ENCODE assay signal across 8 cellular contexts in genomic region chr17:51860934-51861561, GRCh38.
DNase-seq lines count a peak whose midpoint lies in the region; ATAC-seq and TF ChIP-seq lines count a peak whose summit lies in the region.

No MANE protein-coding gene starts in this region.

- no peak for ATAC-seq in GM18517 (IDR thresholded peaks at IDR 0.05; ENCODE audit: unreplicated experiment)

- H3K9me3 ChIP-seq in WERI-Rb-1 (ENCODE audit: severe bottlenecking) (peaks cover 8% of the 10 kb centered on the region), sigmoid colon (peaks cover 0 to 2% (median 0%) of the 10 kb centered on the region in 4 donors)

- no peak for TF ChIP-seq POLR2A in sigmoid colon (IDR thresholded peaks at IDR 0.05)

- no peak for TF ChIP-seq EP300 in sigmoid colon (IDR thresholded peaks at IDR 0.05)

- intact Hi-C loops in sigmoid colon (cut with DNase I): no loop called here

- 16 to 18% methylated on average over 6 of the region's 6 CpGs for WGBS in sigmoid colon, 2 donors

- H3K4me1 ChIP-seq in sigmoid colon: no peaks in the 10 kb centered on the region

- H3K27me3 ChIP-seq in WERI-Rb-1 (ENCODE audit: insufficient read depth, low read depth, severe bottlenecking) (no peaks in the 10 kb centered on the region), sigmoid colon (no peaks in the 10 kb centered on the region)

- H3K36me3 ChIP-seq in WERI-Rb-1: no peaks in the 10 kb centered on the region
- H3K36me3 ChIP-seq in sigmoid colon: no peaks in the 10 kb centered on the region

- H3K27ac ChIP-seq in WERI-Rb-1 (no peak overlapping the region), sigmoid colon (no peak overlapping the region)

- peak; percentile 5 to 16 for DNase-seq in stimulated activated CD4-positive, alpha-beta T cell treated with anti-CD3 and anti-CD28 coated beads, Interleukin-2, amount 100 ng/mL, for 48 hours
- DNase-seq in stimulated activated CD4-positive, alpha-beta T cell treated with anti-CD3 and anti-CD28 coated beads, Interleukin-4, amount 100 ng/mL, for 24 hours: no peak
- DNase-seq in LHCN-M2 (ENCODE audit: low read depth) (peak; percentile 21), WERI-Rb-1 (peak; percentile 91), kidney tubule cell (ENCODE audit: low spot score) (peak; percentile 49), cerebellar nuclear complex (lab: John Stamatoyannopoulos, UW) (no peak), sigmoid colon (no peak)

- peak; percentile 96 for TF ChIP-seq CTCF in WERI-Rb-1 (IDR thresholded peaks at IDR 0.05; ENCODE audit: low read depth, low read length)
- TF ChIP-seq CTCF in sigmoid colon (IDR thresholded peaks at IDR 0.05): no peak

- H3K4me3 ChIP-seq in WERI-Rb-1 (ENCODE audit: low read depth, low read length) (no peak overlapping the region), sigmoid colon (no peak overlapping the region)

Comparison
In these comparisons a context has a peak if more than half of its experiments do, and no peak if none do; other contexts are left out.
1. DNase-seq: peak in stimulated activated CD4-positive, alpha-beta T cell treated with anti-CD3 and anti-CD28 coated beads, Interleukin-2, amount 100 ng/mL, for 48 hours (2 of 2), LHCN-M2 (single experiment), WERI-Rb-1 (single experiment) and kidney tubule cell (single experiment); none in stimulated activated CD4-positive, alpha-beta T cell treated with anti-CD3 and anti-CD28 coated beads, Interleukin-4, amount 100 ng/mL, for 24 hours (single experiment), cerebellar nuclear complex (0 of 2) and sigmoid colon (single experiment).